30 cellular contexts compared by ENCODE assay signal in genomic region chr11:94536386-94536785, GRCh38. TPM values are rescaled to one million over a fixed set of nuclear protein-coding genes. Genes with fewer than 3 reads are reported as not detected.
"Had no signal": no experiment of that assay in that cellular context is flagged by ENCODE, and none has a peak within 500 bp of the region (broad histone marks: within the 10 kb centered on the region; RNA-seq: fewer than 3 reads in every experiment).

No MANE protein-coding gene starts in this region.

- H3K4me3 ChIP-seq: left lung, lung, ovary, psoas muscle, skin epidermis, tibial nerve had no signal

- ATAC-seq: activated CD4-positive, alpha-beta T cell treated with anti-CD3 and anti-CD28 coated beads for 36 hours; foreskin keratinocyte; natural killer cell treated with Interleukin-12 subunit alpha and Interleukin-12 subunit beta and Interleukin-15 and Interleukin-18, amount 100 ng/mL, for 72 hours; psoas muscle; stimulated activated effector memory CD8-positive, alpha-beta T cell treated with anti-CD3 and anti-CD28 coated beads, Interleukin-12 subunit alpha, Interleukin-12 subunit beta, amount 100 ng/mL, for 72 hours; stimulated activated naive CD8-positive, alpha-beta T cell treated with anti-CD3 and anti-CD28 coated beads, Interleukin-15, amount 100 ng/mL, for 72 hours; WTC11 had no signal

- FAIRE-seq: urothelium cell line had no signal

- H3K36me3 Mint-ChIP-seq: activated naive CD8-positive, alpha-beta T cell treated with anti-CD3 and anti-CD28 coated beads, Interleukin-2, amount 10 ng/mL, durations not matched to agents 7 days and 5 days; natural killer cell treated with Interleukin-12 subunit alpha and Interleukin-12 subunit beta and Interleukin-15 and Interleukin-18, amount 100 ng/mL, for 72 hours; stimulated activated effector memory CD8-positive, alpha-beta T cell treated with anti-CD3 and anti-CD28 coated beads, Interleukin-12 subunit alpha, Interleukin-12 subunit beta, amount 100 ng/mL, for 72 hours; WTC11 had no signal

- H3K27me3 Mint-ChIP-seq: dendritic cell treated with granulocyte-macrophage colony-stimulating factor and Interleukin-4, amounts not matched to agents 40 ng/mL and 50 ng/mL, for 4 days had no signal

- H3K9me3 Mint-ChIP-seq: activated naive CD8-positive, alpha-beta T cell treated with anti-CD3 and anti-CD28 coated beads, Interleukin-2, amount 10 ng/mL, durations not matched to agents 7 days and 5 days; activated T-cell treated with anti-CD3 and anti-CD28 coated beads, Interleukin-2, amount 50 U/mL, for 24 hours; activated T-helper 2 cell treated with anti-CD3 and anti-CD28 coated beads, Interferon-gamma antibody, Interleukin-2, Interleukin-4, amounts not matched to agents 10 μg/mL and 5 μg/mL and 100 μg/mL, durations not matched to agents 14 hours and 24 hours and 36 hours; dendritic cell treated with granulocyte-macrophage colony-stimulating factor and Interleukin-4, amounts not matched to agents 40 ng/mL and 50 ng/mL, for 4 days; natural killer cell treated with Interleukin-12 subunit alpha and Interleukin-12 subunit beta and Interleukin-15 and Interleukin-18, amount 100 ng/mL, for 72 hours; stimulated activated effector memory CD8-positive, alpha-beta T cell treated with anti-CD3 and anti-CD28 coated beads, Interleukin-12 subunit alpha, Interleukin-12 subunit beta, amount 100 ng/mL, for 72 hours; stimulated activated naive CD8-positive, alpha-beta T cell treated with anti-CD3 and anti-CD28 coated beads, Interleukin-15, amount 100 ng/mL, for 72 hours; WTC11 had no signal

- H3K27ac Mint-ChIP-seq: activated CD4-positive, alpha-beta T cell treated with anti-CD3 and anti-CD28 coated beads for 36 hours; activated naive CD8-positive, alpha-beta T cell treated with anti-CD3 and anti-CD28 coated beads, Interleukin-2, amount 10 ng/mL, durations not matched to agents 7 days and 5 days; activated T-cell treated with anti-CD3 and anti-CD28 coated beads, Interleukin-2, amount 50 U/mL, for 24 hours; activated T-helper 2 cell treated with anti-CD3 and anti-CD28 coated beads, Interferon-gamma antibody, Interleukin-2, Interleukin-4, amounts not matched to agents 10 μg/mL and 5 μg/mL and 100 μg/mL, durations not matched to agents 14 hours and 24 hours and 36 hours; dendritic cell treated with granulocyte-macrophage colony-stimulating factor and Interleukin-4, amounts not matched to agents 40 ng/mL and 50 ng/mL, for 4 days; natural killer cell treated with Interleukin-12 subunit alpha and Interleukin-12 subunit beta and Interleukin-15 and Interleukin-18, amount 100 ng/mL, for 72 hours; stimulated activated effector memory CD8-positive, alpha-beta T cell treated with anti-CD3 and anti-CD28 coated beads, Interleukin-12 subunit alpha, Interleukin-12 subunit beta, amount 100 ng/mL, for 72 hours; WTC11 had no signal

- DNase-seq: activated CD4-positive, alpha-beta T cell treated with anti-CD3 and anti-CD28 coated beads for 36 hours; activated CD4-positive, alpha-beta T cell treated with anti-CD3 and anti-CD28 coated beads, Interleukin-2, amount 50 U/mL, for 4 hours; activated CD8-positive, alpha-beta memory T cell treated with anti-CD3 and anti-CD28 coated beads for 24 hours; activated CD8-positive, alpha-beta memory T cell treated with anti-CD3 and anti-CD28 coated beads, Interleukin-2, amount 50 U/mL, for 4 hours; activated naive CD4-positive, alpha-beta T cell; activated naive CD8-positive, alpha-beta T cell treated with anti-CD3 and anti-CD28 coated beads, Interleukin-2, amount 10 ng/mL, durations not matched to agents 7 days and 5 days; activated T-cell treated with anti-CD3 and anti-CD28 coated beads, Interleukin-2, amount 50 U/mL, for 24 hours; amygdala; cerebellar nuclear complex; effector CD8-positive, alpha-beta T cell; foreskin keratinocyte; left lung; ovary; psoas muscle; right cardiac atrium; stimulated activated CD4-positive, alpha-beta T cell treated with anti-CD3 and anti-CD28 coated beads, Interleukin-2, amount 100 ng/mL, for 24 hours; stimulated activated naive CD8-positive, alpha-beta T cell treated with anti-CD3 and anti-CD28 coated beads, Interleukin-15, amount 100 ng/mL, for 72 hours; T1000 had no signal

- H3K9me3 ChIP-seq: left lung, ovary, psoas muscle, tibial nerve had no signal

- H3K4me1 Mint-ChIP-seq: stimulated activated effector memory CD8-positive, alpha-beta T cell treated with anti-CD3 and anti-CD28 coated beads, Interleukin-12 subunit alpha, Interleukin-12 subunit beta, amount 100 ng/mL, for 72 hours; WTC11 had no signal

- H3K36me3 ChIP-seq: left lung, ovary, tibial nerve had no signal

- H3K4me1 ChIP-seq: foreskin keratinocyte, psoas muscle had no signal

- H3K4me3 Mint-ChIP-seq: activated CD4-positive, alpha-beta T cell treated with anti-CD3 and anti-CD28 coated beads for 36 hours; activated naive CD8-positive, alpha-beta T cell treated with anti-CD3 and anti-CD28 coated beads, Interleukin-2, amount 10 ng/mL, durations not matched to agents 7 days and 5 days; activated T-cell treated with anti-CD3 and anti-CD28 coated beads, Interleukin-2, amount 50 U/mL, for 24 hours; dendritic cell treated with granulocyte-macrophage colony-stimulating factor and Interleukin-4, amounts not matched to agents 40 ng/mL and 50 ng/mL, for 4 days; natural killer cell treated with Interleukin-12 subunit alpha and Interleukin-12 subunit beta and Interleukin-15 and Interleukin-18, amount 100 ng/mL, for 72 hours; stimulated activated effector memory CD8-positive, alpha-beta T cell treated with anti-CD3 and anti-CD28 coated beads, Interleukin-12 subunit alpha, Interleukin-12 subunit beta, amount 100 ng/mL, for 72 hours; stimulated activated naive CD8-positive, alpha-beta T cell treated with anti-CD3 and anti-CD28 coated beads, Interleukin-15, amount 100 ng/mL, for 72 hours; WTC11 had no signal

- H3K27me3 ChIP-seq: left lung, ovary, tibial nerve had no signal

- H3K27ac ChIP-seq: foreskin keratinocyte, left lung, ovary, psoas muscle, skin epidermis, tibial nerve had no signal

RNA-seq across cellular contexts. Expression of gene C11orf97, which starts 24.1 kb away (rescaled TPM):
- total RNA-seq: activated CD4-positive, alpha-beta T cell treated with anti-CD3 and anti-CD28 coated beads for 36 hours; activated naive CD8-positive, alpha-beta T cell treated with anti-CD3 and anti-CD28 coated beads, Interleukin-2, amount 10 ng/mL, durations not matched to agents 7 days and 5 days; activated T-helper 2 cell treated with anti-CD3 and anti-CD28 coated beads, Interferon-gamma antibody, Interleukin-2, Interleukin-4, amounts not matched to agents 10 μg/mL and 5 μg/mL and 100 μg/mL, durations not matched to agents 14 hours and 24 hours and 36 hours; foreskin keratinocyte; kidney epithelial cell; natural killer cell treated with Interleukin-12 subunit alpha and Interleukin-12 subunit beta and Interleukin-15 and Interleukin-18, amount 100 ng/mL, for 72 hours; psoas muscle; right cardiac atrium; T-helper 1 cell treated with Interleukin-12 subunit alpha and Interleukin-12 subunit beta and Interleukin-4 antibody, amounts not matched to agents 30 ng/mL and 1 ng/mL, for 36 hours; tibial nerve; WTC11 had no signal
- polyA plus RNA-seq: esophagus, foreskin keratinocyte, ovary, right cardiac atrium had no signal
